In genomic region chr1:161020573-161021167, GRCh38 we compare ENCODE assay signal across 9 cellular contexts. TPM values are rescaled to one million over a fixed set of nuclear protein-coding genes. Genes with fewer than 3 reads are reported as not detected.
DNase-seq lines count a peak whose midpoint lies in the region; ATAC-seq, FAIRE-seq and TF ChIP-seq lines count a peak whose summit lies in the region.
"Had no signal": no experiment of that assay in that cellular context is flagged by ENCODE, and none has a peak within 500 bp of the region (broad histone marks: within the 10 kb centered on the region; RNA-seq: fewer than 3 reads in every experiment).

F11R (minus strand) TSS chr1:161021152; CDS start chr1:161021073, 79 bp downstream.

- under 1% methylated on average over 35 of the region's 35 CpGs for WGBS in smooth muscle cell (ENCODE audit: low lambda C conversion rate)

- peaks cover 16% of the 10 kb centered on the region for H3K4me1 ChIP-seq in OCI-LY3 (ENCODE audit: low read length)
- H3K4me1 ChIP-seq in smooth muscle cell (ENCODE audit: low read depth): peaks cover 11% of the 10 kb centered on the region

- H3K36me3 ChIP-seq in OCI-LY3 (replicated peaks; ENCODE audit: low read depth, low read length) (no peaks in the 10 kb centered on the region), bronchial epithelial cell (ENCODE audit: control insufficient read depth, insufficient read depth, low read length) (no peaks in the 10 kb centered on the region), smooth muscle cell (ENCODE audit: low read depth) (no peaks in the 10 kb centered on the region)

- no peaks in the 10 kb centered on the region for H3F3A ChIP-seq in smooth muscle cell (ENCODE audit: low read depth)

- H3K27ac ChIP-seq in OCI-LY3 (ENCODE audit: low read length) (no peak within 1 kb of the TSS), smooth muscle cell (ENCODE audit: low read depth) (peak within 1 kb of the TSS; percentile 74)

- H3K9me3 ChIP-seq in OCI-LY3 (ENCODE audit: insufficient read depth, low read length): no peaks in the 10 kb centered on the region
- no peaks in the 10 kb centered on the region for H3K9me3 ChIP-seq in smooth muscle cell (replicated peaks; ENCODE audit: low read depth)

- H3K4me3 ChIP-seq in OCI-LY3 (ENCODE audit: low read length) (peak within 1 kb of the TSS; percentile 82), bronchial epithelial cell (ENCODE audit: low read depth, low read length) (peak within 1 kb of the TSS; percentile 80), smooth muscle cell (peak within 1 kb of the TSS; percentile 85)

- ATAC-seq in GM19035 (IDR thresholded peaks at IDR 0.05; ENCODE audit: unreplicated experiment) (peak; percentile 45), HG03175 (IDR thresholded peaks at IDR 0.05; ENCODE audit: unreplicated experiment) (peak; percentile 49)

- H3K9ac ChIP-seq in OCI-LY3 (ENCODE audit: low read length): peak within 1 kb of the TSS; percentile 44
- H3K9ac ChIP-seq in smooth muscle cell (ENCODE audit: low read depth): peak within 1 kb of the TSS; percentile 71

- H4K20me1 ChIP-seq in OCI-LY3 (ENCODE audit: insufficient read depth, low read length) (no peaks in the 10 kb centered on the region), smooth muscle cell (ENCODE audit: low read depth) (peaks cover 7% of the 10 kb centered on the region)

- H3K79me2 ChIP-seq in OCI-LY3 (ENCODE audit: low read length) (no peaks in the 10 kb centered on the region), smooth muscle cell (ENCODE audit: low read depth) (peaks cover 26% of the 10 kb centered on the region)

- FAIRE-seq in bronchial epithelial cell (lab: Jason Lieb, UNC): no peak
- FAIRE-seq: endometrium had no signal

- DNase-seq in DMS114 treated with DMSO at 0.1 percent for 48 hours (lab: John Stamatoyannopoulos, UW; ENCODE audit: unreplicated experiment) (peak; percentile 63), bronchial epithelial cell (ENCODE audit: low read depth) (peak; percentile 71), inferior parietal cortex (ENCODE audit: extremely low spot score) (peak; percentile 47), smooth muscle cell (lab: John Stamatoyannopoulos, UW; ENCODE audit: unreplicated experiment) (no peak), cerebellum (ENCODE audit: low spot score) (no peak)

- H2AFZ ChIP-seq in OCI-LY3 (ENCODE audit: low read depth, low read length): peak within 1 kb of the TSS; percentile 93
- H2AFZ ChIP-seq in smooth muscle cell (ENCODE audit: low read depth): peak within 1 kb of the TSS; percentile 92

- H3K4me2 ChIP-seq in OCI-LY3 (ENCODE audit: low read length) (peak within 1 kb of the TSS; percentile 82), smooth muscle cell (peak within 1 kb of the TSS; percentile 89)

- TF ChIP-seq CTCF in OCI-LY3 (IDR thresholded peaks at IDR 0.05; ENCODE audit: low read depth, low read length) (no peak), bronchial epithelial cell (IDR thresholded peaks at IDR 0.05; ENCODE audit: insufficient read depth, low read length, severe bottlenecking) (peak; percentile 17), smooth muscle cell (IDR thresholded peaks at IDR 0.05; ENCODE audit: borderline replicate concordance, insufficient read depth, poor library complexity, severe bottlenecking) (no peak)

- H3K27me3 ChIP-seq in OCI-LY3 (ENCODE audit: low read depth, low read length) (peaks cover 26% of the 10 kb centered on the region), bronchial epithelial cell (ENCODE audit: control insufficient read depth, insufficient read depth, low read length) (no peaks in the 10 kb centered on the region), smooth muscle cell (ENCODE audit: low read depth) (no peaks in the 10 kb centered on the region)

RNA-seq across cellular contexts. Expression of gene F11R, which starts in this region (rescaled TPM):
- total RNA-seq in bronchial epithelial cell: 269 and 280 TPM in 2 replicates
- total RNA-seq in smooth muscle cell: 57.8 and 62.5 TPM in 2 replicates
- 26.4 and 35.6 TPM in 2 replicates for polyA plus RNA-seq in smooth muscle cell
- total RNA-seq in cerebellum: 8.9 TPM

Comparison
In these comparisons a context has a peak if more than half of its experiments do, and no peak if none do; other contexts are left out.
1. DNase-seq: peak in DMS114 treated with DMSO at 0.1 percent for 48 hours (single experiment), bronchial epithelial cell (single experiment) and inferior parietal cortex (single experiment); none in smooth muscle cell (single experiment) and cerebellum (single experiment).
2. Peak in every context shown above with its lines, with median percentiles within 50 percentile points of each other: H3K4me3 ChIP-seq.